Comparison of ENCODE assay signal across 8 cellular contexts in genomic region chr12:122526683-122527477, GRCh38. TPM values are rescaled to one million over a fixed set of nuclear protein-coding genes. Genes with fewer than 3 reads are reported as not detected.
DNase-seq lines count a peak whose midpoint lies in the region; FAIRE-seq and TF ChIP-seq lines count a peak whose summit lies in the region.

TSS of gene KNTC1 (plus strand) at chr12:122527249. CDS start at chr12:122530064, 2,815 bp downstream.
TSS of gene RSRC2 (minus strand) at chr12:122526936. CDS start at chr12:122526853, 83 bp downstream.

- peaks cover 28% of the 10 kb centered on the region for H3K4me1 ChIP-seq in SJSA1 (replicated peaks)
- peaks cover 3 to 17% of the 10 kb centered on the region in 2 donors for H3K4me1 ChIP-seq in neuronal stem cell (ENCODE audit: control insufficient read depth in 2 of 2, insufficient read depth in 1 of 2, low read depth in 1 of 2, low read length in 2 of 2)

- H3K9me3 ChIP-seq in SJSA1 (replicated peaks) = no peaks in the 10 kb centered on the region
- H3K9me3 ChIP-seq in neuronal stem cell (replicated peaks in 1 of 2; ENCODE audit: control insufficient read depth in 2 of 2, insufficient read depth in 1 of 2, low read depth in 1 of 2, low read length in 2 of 2) = no peaks in the 10 kb centered on the region

- no peak within 1 kb of the TSS for H2BK12ac ChIP-seq in neuronal stem cell (ENCODE audit: low read length)

- H3K79me1 ChIP-seq in neuronal stem cell (ENCODE audit: low read depth, low read length) = no peaks in the 10 kb centered on the region

- no peaks in the 10 kb centered on the region for H3K27me3 ChIP-seq in SJSA1 (replicated peaks)
- no peaks in the 10 kb centered on the region for H3K27me3 ChIP-seq in neuronal stem cell (ENCODE audit: control insufficient read depth in 3 of 3, insufficient read depth in 3 of 3, low read depth in 1 of 3, low read length in 3 of 3)

- no peak within 1 kb of the TSS for H2BK120ac ChIP-seq in neuronal stem cell (ENCODE audit: low read depth, low read length)

- no peak within 1 kb of the TSS for H2BK15ac ChIP-seq in neuronal stem cell (ENCODE audit: low read length)

- WGBS in neuronal stem cell (ENCODE audit: extremely low coverage in 2 of 2, insufficient read length in 2 of 2, insufficient replicate concordance in 1 of 2), 2 donors = no CpG with 5 or more reads among the region's 51 CpGs

- H3K23ac ChIP-seq in neuronal stem cell (ENCODE audit: low read depth, low read length, poor library complexity) = peak within 1 kb of the TSS; percentile 86

- peak; percentile 93 for FAIRE-seq in frontal cortex (lab: Jason Lieb, UNC)

- H2AFZ ChIP-seq in neuronal stem cell (ENCODE audit: low read length) = peak within 1 kb of the TSS; percentile 82

- no peak within 1 kb of the TSS for H3K4ac ChIP-seq in neuronal stem cell (ENCODE audit: low read length)

- H3K18ac ChIP-seq in neuronal stem cell (ENCODE audit: low read length) = peak within 1 kb of the TSS; percentile 99

- H3K9ac ChIP-seq in neuronal stem cell (ENCODE audit: low read depth, low read length, poor library complexity) = peak within 1 kb of the TSS; percentile 85

- DNase-seq in GM03348 (ENCODE audit: low spot score) (peak; percentile 98), HEK293T (ENCODE audit: extremely low spot score) (peak; percentile 97), MV-4-11 (lab: John Stamatoyannopoulos, UW) (peak; percentile 100), SJSA1 (ENCODE audit: low read depth in 1 of 2, low spot score in 2 of 2) (peak; percentile 99 to 100), frontal cortex (ENCODE audit: low spot score in 2 of 2) (peak; percentile 82 to 92), neuronal stem cell (ENCODE audit: low spot score) (peak; percentile 100)
- peak; percentile 87 to 98 (median 92) for DNase-seq in activated naive CD4-positive, alpha-beta T cell (lab: John Stamatoyannopoulos, UW)

- peak within 1 kb of the TSS; percentile 95 for H4K8ac ChIP-seq in neuronal stem cell (ENCODE audit: low read depth, low read length)

- H3K27ac ChIP-seq in SJSA1 (peak within 1 kb of the TSS; percentile 99), neuronal stem cell (replicated peaks; ENCODE audit: low read length) (peak within 1 kb of the TSS; percentile 96)

- no peak for TF ChIP-seq CTCF in subcutaneous adipose tissue (IDR thresholded peaks at IDR 0.05; ENCODE audit: low read depth)

- no peak within 1 kb of the TSS for H4K91ac ChIP-seq in neuronal stem cell (ENCODE audit: low read depth, low read length, poor library complexity)

- POLR2A ChIA-PET in HEK293T (lab: Yijun Ruan, JAX) = interaction anchor here (1.0 to 2.7 kb wide), 11 partner anchors 8 to 439 kb away, joined by 3 to 44 read pairs (median 5); partner anchors contain the start of genes ABCB9 and ZCCHC8

- CTCF ChIA-PET in HEK293T (lab: Yijun Ruan, JAX) = no interaction called here

- no peak within 1 kb of the TSS for H3K14ac ChIP-seq in neuronal stem cell (ENCODE audit: low read length)

- H2BK5ac ChIP-seq in neuronal stem cell (ENCODE audit: low read length) = peak within 1 kb of the TSS; percentile 83

- no peak within 1 kb of the TSS for H2AK5ac ChIP-seq in neuronal stem cell (ENCODE audit: low read depth, low read length)

- H3K36me3 ChIP-seq in SJSA1 (peaks cover 64% of the 10 kb centered on the region), neuronal stem cell (replicated peaks in 1 of 2; ENCODE audit: control insufficient read depth in 2 of 2, insufficient read depth in 2 of 2, low read length in 2 of 2) (peaks cover 10 to 66% of the 10 kb centered on the region in 2 donors)

- H3K4me3 ChIP-seq in SJSA1 (peak within 1 kb of the TSS; percentile 62), neuronal stem cell (ENCODE audit: low read length in 2 of 2) (peak within 1 kb of the TSS; percentile 76 to 91)

- peak within 1 kb of the TSS; percentile 50 for H3K4me2 ChIP-seq in neuronal stem cell (ENCODE audit: insufficient read depth, low read length, poor library complexity, severe bottlenecking)

TF ChIP-seq in HEK293T, 16 proteins besides CTCF, POLR2A, EP300 and RAD21:
- TF ChIP-seq ELF4 (IDR thresholded peaks at IDR 0.05) (peak; percentile 90), FOXM1 (IDR thresholded peaks at IDR 0.05; ENCODE audit: borderline replicate concordance) (no peak), PKNOX1 (IDR thresholded peaks at IDR 0.05) (no peak), ZNF384 (IDR thresholded peaks at IDR 0.05) (no peak), SP1 (IDR thresholded peaks at IDR 0.05) (no peak), HDGF (IDR thresholded peaks at IDR 0.05; ENCODE audit: borderline replicate concordance) (no peak), ARNT (IDR thresholded peaks at IDR 0.05) (no peak), LEF1 (IDR thresholded peaks at IDR 0.05; ENCODE audit: borderline replicate concordance) (no peak), NFRKB (IDR thresholded peaks at IDR 0.05) (peak; percentile 98), CTBP1 (IDR thresholded peaks at IDR 0.05; ENCODE audit: borderline replicate concordance) (no peak), FOXK2 (IDR thresholded peaks at IDR 0.05) (no peak), BHLHE40 (IDR thresholded peaks at IDR 0.05; ENCODE audit: borderline replicate concordance) (no peak), L3MBTL2 (conservative IDR thresholded peaks at IDR 0.05) (peak; percentile 95), SUZ12 (IDR thresholded peaks at IDR 0.05) (no peak), FOXA1 (IDR thresholded peaks at IDR 0.05) (no peak), TARDBP (IDR thresholded peaks at IDR 0.05) (no peak)

RNA-seq across cellular contexts. Expression of gene KNTC1, which starts in this region (rescaled TPM):
- 60.2 and 94.3 TPM in 2 replicates for total RNA-seq in SJSA1 (2014; rRNA removed; shearing (Covaris generic))
- total RNA-seq in frontal cortex = 25.3 TPM
- polyA plus RNA-seq in neuronal stem cell (2013, experiment 1 of 2) = 116 TPM
- polyA plus RNA-seq in neuronal stem cell (2013, experiment 2 of 2) = 104 TPM
- total RNA-seq in subcutaneous adipose tissue = 10 to 100 TPM; 13.2 to 18.3 (median 15.0) TPM

RNA-seq across cellular contexts. Expression of gene RSRC2, which starts in this region (rescaled TPM):
- total RNA-seq in SJSA1 (2014; rRNA removed; shearing (Covaris generic)) = 60.8 and 77.4 TPM in 2 replicates
- 62.0 TPM for total RNA-seq in frontal cortex
- 156 TPM for polyA plus RNA-seq in neuronal stem cell (2013, experiment 1 of 2)
- polyA plus RNA-seq in neuronal stem cell (2013, experiment 2 of 2) = 156 TPM
- 100 to 1,000 TPM in 2 of 4 donors, 10 to 100 TPM in 2; 63.4 to 103 (median 98.6) TPM for total RNA-seq in subcutaneous adipose tissue

Comparison
In these comparisons a context has a peak if more than half of its experiments do, and no peak if none do; other contexts are left out.
1. Peak in every context shown above with its lines: DNase-seq, H3K4me3 ChIP-seq and H3K27ac ChIP-seq.